26 cellular contexts compared by ENCODE assay signal in genomic region chr12:7650091-7650490, GRCh38. TPM values are rescaled to one million over a fixed set of nuclear protein-coding genes. Genes with fewer than 3 reads are reported as not detected.
DNase-seq lines count a peak whose midpoint lies in the region; ATAC-seq, FAIRE-seq and TF ChIP-seq lines count a peak whose summit lies in the region.
"Had no signal": no experiment of that assay in that cellular context is flagged by ENCODE, and none has a peak within 500 bp of the region (broad histone marks: within the 10 kb centered on the region; RNA-seq: fewer than 3 reads in every experiment).

No MANE protein-coding gene starts in this region.

- peak; percentile 44 for FAIRE-seq in HTR-8/SVneo (lab: Jason Lieb, UNC)
- no peak for FAIRE-seq in bronchial epithelial cell (lab: Jason Lieb, UNC)
- FAIRE-seq: A549, D721Med, GM12892, H1 had no signal

- ATAC-seq in HG02938 (IDR thresholded peaks at IDR 0.05; ENCODE audit: unreplicated experiment): no peak
- ATAC-seq: A549 had no signal

- H3K9ac ChIP-seq in GM23248: no peak overlapping the region
- H3K9ac ChIP-seq: BLaER1 treated with 17β-estradiol and CSF1 and Interleukin-3, amounts not matched to agents 10 nM and 100 nM had no signal

- no peaks in the 10 kb centered on the region for H3K9me2 ChIP-seq in GM23248 (ENCODE audit: insufficient read depth)

- DNase-seq in GM23248: peak; percentile 20
- DNase-seq in HTR-8/SVneo (ENCODE audit: insufficient read length, low spot score): no peak
- peak; percentile 20 for DNase-seq in bronchial epithelial cell (ENCODE audit: low read depth)
- DNase-seq in islet precursor cell: peak; percentile 27
- no peak for DNase-seq in DMS153 (lab: John Stamatoyannopoulos, UW)
- no peak for DNase-seq in ecto neural progenitor cell (ENCODE audit: low spot score)
- DNase-seq: 8988T; ACHN; AML-193; BE2C; CD4-positive, alpha-beta T cell; CD8-positive, alpha-beta memory T cell; DMS 273 treated with DMSO at 0.1 percent for 48 hours; DMS53; DMS79 treated with DMSO at 0.1 percent for 48 hours; H7; HCEC 1CT had no signal

- no peak overlapping the region for H3K4me3 ChIP-seq in GM23248
- no peak overlapping the region for H3K4me3 ChIP-seq in bronchial epithelial cell (ENCODE audit: low read depth, low read length)
- H3K4me3 ChIP-seq: A549; BLaER1 treated with 17β-estradiol and CSF1 and Interleukin-3, amounts not matched to agents 10 nM and 100 nM had no signal

- no peak overlapping the region for H2AFZ ChIP-seq in GM23248

- H3K9me3 ChIP-seq in GM23248 (ENCODE audit: low read depth): no peaks in the 10 kb centered on the region
- H3K9me3 ChIP-seq: A549; BE2C; BLaER1 treated with 17β-estradiol and CSF1 and Interleukin-3, amounts not matched to agents 10 nM and 100 nM had no signal

- WGBS in GM23248 (ENCODE audit: low coverage in 1 of 2, low lambda C conversion rate in 2 of 2, missing lambda C conversion rate in 2 of 2), 2 experiments: 67% methylated on average over 5 of the region's 5 CpGs

- H3K27me3 ChIP-seq in GM23248 (replicated peaks; ENCODE audit: insufficient read depth) (0 out of 2 replicates have a peak, but pooled peaks cover 11% of the 10 kb centered on the region), bronchial epithelial cell (ENCODE audit: control insufficient read depth, insufficient read depth, low read length) (no peaks in the 10 kb centered on the region)
- H3K27me3 ChIP-seq: BE2C; BLaER1 treated with 17β-estradiol and CSF1 and Interleukin-3, amounts not matched to agents 10 nM and 100 nM had no signal

- no peaks in the 10 kb centered on the region for H4K20me1 ChIP-seq in GM23248 (ENCODE audit: insufficient read depth)
- H4K20me1 ChIP-seq: BLaER1 treated with 17β-estradiol and CSF1 and Interleukin-3, amounts not matched to agents 10 nM and 100 nM had no signal

- H3K36me3 ChIP-seq in GM23248 (ENCODE audit: low read depth): no peaks in the 10 kb centered on the region
- H3K36me3 ChIP-seq in bronchial epithelial cell (ENCODE audit: control insufficient read depth, insufficient read depth, low read length): no peaks in the 10 kb centered on the region
- H3K36me3 ChIP-seq: BE2C; BLaER1 treated with 17β-estradiol and CSF1 and Interleukin-3, amounts not matched to agents 10 nM and 100 nM had no signal

- H3K79me2 ChIP-seq in GM23248 (ENCODE audit: insufficient read depth): no peaks in the 10 kb centered on the region

- H3K4me1 ChIP-seq in GM23248 (ENCODE audit: insufficient read depth): no peaks in the 10 kb centered on the region
- H3K4me1 ChIP-seq: A549, BE2C had no signal

- H3F3A ChIP-seq in GM23248 (ENCODE audit: insufficient read depth): no peaks in the 10 kb centered on the region

- no peak overlapping the region for H3K4me2 ChIP-seq in GM23248 (ENCODE audit: unreplicated experiment)
- H3K4me2 ChIP-seq: A549; BLaER1 treated with 17β-estradiol and CSF1 and Interleukin-3, amounts not matched to agents 10 nM and 100 nM had no signal

- no peak overlapping the region for H3K27ac ChIP-seq in GM23248
- H3K27ac ChIP-seq: A549; BLaER1 treated with 17β-estradiol and CSF1 and Interleukin-3, amounts not matched to agents 10 nM and 100 nM had no signal

- no peak for TF ChIP-seq CTCF in bronchial epithelial cell (IDR thresholded peaks at IDR 0.05; ENCODE audit: insufficient read depth, low read length, severe bottlenecking)

- in situ Hi-C loops in GM23248 (cut with MboI): no loop called here

RNA-seq across cellular contexts. Expression of gene APOBEC1, which starts 15.6 kb away (rescaled TPM):
- not detected in 2 replicates for total RNA-seq in GM23248 (2014; rRNA removed; shearing (Covaris generic))
- polyA plus RNA-seq in GM23248 (2016; fragmentation: Nextera tagmentation; extraction: Ambion mirVana): not detected in 2 replicates
- total RNA-seq in bronchial epithelial cell: not detected in 2 replicates
- total RNA-seq: CD4-positive, alpha-beta T cell; CD8-positive, alpha-beta memory T cell; Daoy; G401; H1; H7 had no signal
- polyA plus RNA-seq: A549; CD14-positive monocyte; CD8-positive, alpha-beta memory T cell; H1 had no signal

RNA-seq across cellular contexts. Expression of gene GDF3, which starts 45.5 kb away (rescaled TPM):
- not detected in 2 replicates for total RNA-seq in GM23248 (2014; rRNA removed; shearing (Covaris generic))
- polyA plus RNA-seq in GM23248 (2016; fragmentation: Nextera tagmentation; extraction: Ambion mirVana): not detected in 2 replicates
- not detected in 2 replicates for total RNA-seq in bronchial epithelial cell
- total RNA-seq: CD4-positive, alpha-beta T cell; CD8-positive, alpha-beta memory T cell; Daoy; G401 had no signal
- polyA plus RNA-seq: A549; CD14-positive monocyte; CD8-positive, alpha-beta memory T cell had no signal

Comparison
In these comparisons a context has a peak if more than half of its experiments do, and no peak if none do; other contexts are left out.
1. DNase-seq: peak in GM23248 (single experiment), bronchial epithelial cell (single experiment) and islet precursor cell (single experiment); none in HTR-8/SVneo (single experiment), DMS153 (single experiment) and ecto neural progenitor cell (single experiment).